8 cellular contexts compared by ENCODE assay signal in the genomic region with DNA sequence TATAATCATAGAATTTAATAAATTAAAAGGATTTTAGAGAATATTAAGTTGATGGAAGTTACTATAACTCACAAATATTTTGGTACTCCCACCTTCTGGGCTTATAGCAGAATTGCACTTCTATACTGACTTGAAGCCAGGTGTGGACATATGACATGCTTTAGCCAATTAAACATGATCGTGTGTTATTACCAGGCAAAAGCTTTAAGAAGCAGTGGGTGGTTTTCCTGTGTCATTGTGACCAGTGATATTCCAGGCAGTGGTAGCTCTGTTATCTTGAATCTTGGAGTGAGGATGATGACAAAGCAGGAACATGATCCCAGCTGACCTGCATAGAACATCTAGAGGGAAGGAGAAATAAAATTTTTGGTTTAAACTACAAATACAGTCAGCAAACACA.
A peak's percentile ranks its signal among the peaks of the same experiment; 100 is the strongest.
DNase-seq lines count a peak whose midpoint lies in the region; ATAC-seq and TF ChIP-seq lines count a peak whose summit lies in the region.

No MANE protein-coding gene starts in this region.

- peak; percentile 26 for TF ChIP-seq CTCF in smooth muscle cell (IDR thresholded peaks at IDR 0.05; ENCODE audit: borderline replicate concordance, insufficient read depth, poor library complexity, severe bottlenecking)
- TF ChIP-seq CTCF in vagina (IDR thresholded peaks at IDR 0.05), result no peak

- intact Hi-C loops in vagina (cut with DNase I), result no loop called here

- DNase-seq in SIG-M5 treated with dmso at 0.1 percent for 504 hours (lab: John Stamatoyannopoulos, UW; ENCODE audit: unreplicated experiment) (peak; percentile 40), SIG-M5 (lab: John Stamatoyannopoulos, UW) (no peak), NAMALWA (ENCODE audit: low spot score) (peak; percentile 74), dermis blood vessel endothelial cell (peak; percentile 62), smooth muscle cell (lab: John Stamatoyannopoulos, UW; ENCODE audit: unreplicated experiment) (no peak), NCI-H2196 treated with DMSO at 0.1 percent for 48 hours (lab: John Stamatoyannopoulos, UW; ENCODE audit: unreplicated experiment) (no peak), vagina (ENCODE audit: extremely low spot score in 2 of 2) (no peak)

- no peak overlapping the region for H3K9ac ChIP-seq in smooth muscle cell (ENCODE audit: low read depth)

- no peaks in the 10 kb centered on the region for H3K9me3 ChIP-seq in smooth muscle cell (replicated peaks; ENCODE audit: low read depth)
- H3K9me3 ChIP-seq in vagina, result no peaks in the 10 kb centered on the region

- peak overlapping the region; percentile 32 for H2AFZ ChIP-seq in smooth muscle cell (ENCODE audit: low read depth)

- H3F3A ChIP-seq in smooth muscle cell (ENCODE audit: low read depth), result no peaks in the 10 kb centered on the region

- no peak for TF ChIP-seq POLR2A in vagina (IDR thresholded peaks at IDR 0.05)

- H3K79me2 ChIP-seq in smooth muscle cell (ENCODE audit: low read depth), result no peaks in the 10 kb centered on the region

- H3K4me2 ChIP-seq in smooth muscle cell, result no peak overlapping the region

- 18% methylated on average over 1 of the region's 1 CpG for WGBS in smooth muscle cell (ENCODE audit: low lambda C conversion rate)

- no peak for ATAC-seq in GM18867 (IDR thresholded peaks at IDR 0.05; ENCODE audit: unreplicated experiment)

- H3K27ac ChIP-seq in smooth muscle cell (ENCODE audit: low read depth), result no peak overlapping the region
- H3K27ac ChIP-seq in vagina, result no peak overlapping the region

- H3K36me3 ChIP-seq in smooth muscle cell (ENCODE audit: low read depth), result no peaks in the 10 kb centered on the region
- H3K36me3 ChIP-seq in vagina, result no peaks in the 10 kb centered on the region

- H3K4me1 ChIP-seq in smooth muscle cell (ENCODE audit: low read depth) (no peaks in the 10 kb centered on the region), vagina (no peaks in the 10 kb centered on the region)

- H3K27me3 ChIP-seq in smooth muscle cell (ENCODE audit: low read depth) (no peaks in the 10 kb centered on the region), vagina (no peaks in the 10 kb centered on the region)

- H4K20me1 ChIP-seq in smooth muscle cell (ENCODE audit: low read depth), result no peaks in the 10 kb centered on the region

- no peak overlapping the region for H3K4me3 ChIP-seq in smooth muscle cell
- H3K4me3 ChIP-seq in vagina, result no peak overlapping the region

Comparison
In these comparisons a context has a peak if more than half of its experiments do, and no peak if none do; other contexts are left out.
1. DNase-seq: peak in SIG-M5 treated with dmso at 0.1 percent for 504 hours (single experiment), NAMALWA (single experiment) and dermis blood vessel endothelial cell (single experiment); none in SIG-M5 (single experiment), smooth muscle cell (single experiment), NCI-H2196 treated with DMSO at 0.1 percent for 48 hours (single experiment) and vagina (0 of 2).